In the genomic region with DNA sequence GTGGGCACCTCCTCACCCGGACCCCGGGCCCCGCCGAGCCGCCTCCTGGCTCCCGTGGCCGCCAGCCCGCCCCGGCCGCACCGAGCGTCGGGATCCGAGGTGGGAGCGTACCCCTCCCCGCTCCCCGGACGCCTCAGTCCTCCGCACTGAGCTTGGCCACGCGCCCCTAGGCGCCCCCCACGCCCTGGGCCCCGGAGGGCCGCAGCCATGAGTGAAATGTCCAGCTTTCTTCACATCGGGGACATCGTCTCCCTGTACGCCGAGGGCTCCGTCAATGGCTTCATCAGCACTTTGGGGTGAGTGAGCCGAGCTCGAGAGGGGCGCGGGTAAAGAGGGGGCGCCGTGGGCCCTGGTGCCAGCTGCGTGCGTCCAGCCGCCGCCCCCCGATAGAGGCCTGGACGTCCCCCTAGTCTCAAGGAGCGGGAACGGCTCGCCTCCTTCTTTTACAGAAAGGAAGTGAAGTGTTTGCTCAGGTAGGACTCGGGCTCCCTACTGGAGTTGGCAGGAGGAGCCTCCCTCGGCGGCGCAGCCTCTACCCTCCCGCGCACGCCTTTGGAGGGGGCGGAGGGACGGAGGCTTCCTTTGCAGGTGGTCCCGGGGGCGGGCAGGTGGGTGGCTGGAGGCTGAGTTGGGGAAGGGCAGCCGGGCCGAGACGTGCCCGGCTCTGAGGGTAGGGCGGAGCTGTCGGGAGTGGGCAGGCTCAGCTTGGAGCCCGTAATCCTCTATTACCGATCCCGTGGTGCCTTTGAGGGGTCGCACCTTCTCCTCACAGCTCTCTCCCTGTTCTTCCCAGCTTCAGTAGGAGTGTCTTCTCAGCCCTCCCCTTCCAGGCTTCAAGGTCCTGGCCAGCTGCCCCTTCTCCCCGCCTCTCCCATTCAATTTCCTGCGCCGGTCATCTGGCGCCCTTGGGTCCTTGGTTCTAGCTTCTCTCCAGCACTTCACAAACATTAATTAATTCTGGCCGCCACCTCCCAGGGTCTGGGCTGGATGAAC, we compare ENCODE assay signal across 1 cellular context.
TF ChIP-seq lines count a peak whose summit lies in the region.

No MANE protein-coding gene starts in this region.

TF ChIP-seq in K562, 482 proteins besides CTCF, POLR2A, EP300 and RAD21 (continued from another document and continues in another):
- TF ChIP-seq ZHX1 (conservative IDR thresholded peaks at IDR 0.05; ENCODE audit: low read length), result no peak
- TF ChIP-seq TRIM28 (IDR thresholded peaks at IDR 0.05), result no peak
- TF ChIP-seq, protein P1, sequence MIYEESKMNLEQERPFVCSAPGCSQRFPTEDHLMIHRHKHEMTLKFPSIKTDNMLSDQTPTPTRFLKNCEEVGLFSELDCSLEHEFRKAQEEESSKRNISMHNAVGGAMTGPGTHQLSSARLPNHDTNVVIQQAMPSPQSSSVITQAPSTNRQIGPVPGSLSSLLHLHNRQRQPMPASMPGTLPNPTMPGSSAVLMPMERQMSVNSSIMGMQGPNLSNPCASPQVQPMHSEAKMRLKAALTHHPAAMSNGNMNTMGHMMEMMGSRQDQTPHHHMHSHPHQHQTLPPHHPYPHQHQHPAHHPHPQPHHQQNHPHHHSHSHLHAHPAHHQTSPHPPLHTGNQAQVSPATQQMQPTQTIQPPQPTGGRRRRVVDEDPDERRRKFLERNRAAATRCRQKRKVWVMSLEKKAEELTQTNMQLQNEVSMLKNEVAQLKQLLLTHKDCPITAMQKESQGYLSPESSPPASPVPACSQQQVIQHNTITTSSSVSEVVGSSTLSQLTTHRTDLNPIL (CRISPR knock-in tag; IDR thresholded peaks at IDR 0.05), result no peak
- no peak for TF ChIP-seq MXI1 (IDR thresholded peaks at IDR 0.05; ENCODE audit: low read depth, low read length)
- peak; percentile 4; the same call in 1 of the 2 replicates for TF ChIP-seq MYC (IDR thresholded peaks at IDR 0.05; ENCODE audit: low read depth, low read length)
- TF ChIP-seq MYC (CRISPR knock-in tag; IDR thresholded peaks at IDR 0.05; ENCODE audit: borderline replicate concordance, low read depth), result no peak
- TF ChIP-seq CGGBP1 (CRISPR knock-in tag; IDR thresholded peaks at IDR 0.05), result no peak
- TF ChIP-seq, protein P2, sequence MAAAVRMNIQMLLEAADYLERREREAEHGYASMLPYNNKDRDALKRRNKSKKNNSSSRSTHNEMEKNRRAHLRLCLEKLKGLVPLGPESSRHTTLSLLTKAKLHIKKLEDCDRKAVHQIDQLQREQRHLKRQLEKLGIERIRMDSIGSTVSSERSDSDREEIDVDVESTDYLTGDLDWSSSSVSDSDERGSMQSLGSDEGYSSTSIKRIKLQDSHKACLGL (CRISPR knock-in tag; IDR thresholded peaks at IDR 0.05; ENCODE audit: borderline replicate concordance, poor library complexity, severe bottlenecking), result no peak
- no peak for TF ChIP-seq ZZZ3 (IDR thresholded peaks at IDR 0.05)
- no peak; the same call in 1 of the 2 replicates for TF ChIP-seq CREM (IDR thresholded peaks at IDR 0.05; ENCODE audit: low read depth)
- no peak for TF ChIP-seq KAT2B (IDR thresholded peaks at IDR 0.05; ENCODE audit: low read depth, low read length)
- no peak for TF ChIP-seq ZKSCAN1 (IDR thresholded peaks at IDR 0.05; ENCODE audit: low read depth, low read length)
- no peak for TF ChIP-seq TAF1 (IDR thresholded peaks at IDR 0.05; ENCODE audit: control insufficient read depth, extremely low read depth, insufficient read depth, low read length, severe bottlenecking)
- peak; percentile 47; the same call in 1 of the 2 replicates for TF ChIP-seq SPI1 (IDR thresholded peaks at IDR 0.05; ENCODE audit: borderline replicate concordance, low read depth, low read length)
- TF ChIP-seq ZNF224 (CRISPR knock-in tag; IDR thresholded peaks at IDR 0.05), result no peak
- no peak for TF ChIP-seq THAP12 (CRISPR knock-in tag; IDR thresholded peaks at IDR 0.05)
- TF ChIP-seq, protein P3, sequence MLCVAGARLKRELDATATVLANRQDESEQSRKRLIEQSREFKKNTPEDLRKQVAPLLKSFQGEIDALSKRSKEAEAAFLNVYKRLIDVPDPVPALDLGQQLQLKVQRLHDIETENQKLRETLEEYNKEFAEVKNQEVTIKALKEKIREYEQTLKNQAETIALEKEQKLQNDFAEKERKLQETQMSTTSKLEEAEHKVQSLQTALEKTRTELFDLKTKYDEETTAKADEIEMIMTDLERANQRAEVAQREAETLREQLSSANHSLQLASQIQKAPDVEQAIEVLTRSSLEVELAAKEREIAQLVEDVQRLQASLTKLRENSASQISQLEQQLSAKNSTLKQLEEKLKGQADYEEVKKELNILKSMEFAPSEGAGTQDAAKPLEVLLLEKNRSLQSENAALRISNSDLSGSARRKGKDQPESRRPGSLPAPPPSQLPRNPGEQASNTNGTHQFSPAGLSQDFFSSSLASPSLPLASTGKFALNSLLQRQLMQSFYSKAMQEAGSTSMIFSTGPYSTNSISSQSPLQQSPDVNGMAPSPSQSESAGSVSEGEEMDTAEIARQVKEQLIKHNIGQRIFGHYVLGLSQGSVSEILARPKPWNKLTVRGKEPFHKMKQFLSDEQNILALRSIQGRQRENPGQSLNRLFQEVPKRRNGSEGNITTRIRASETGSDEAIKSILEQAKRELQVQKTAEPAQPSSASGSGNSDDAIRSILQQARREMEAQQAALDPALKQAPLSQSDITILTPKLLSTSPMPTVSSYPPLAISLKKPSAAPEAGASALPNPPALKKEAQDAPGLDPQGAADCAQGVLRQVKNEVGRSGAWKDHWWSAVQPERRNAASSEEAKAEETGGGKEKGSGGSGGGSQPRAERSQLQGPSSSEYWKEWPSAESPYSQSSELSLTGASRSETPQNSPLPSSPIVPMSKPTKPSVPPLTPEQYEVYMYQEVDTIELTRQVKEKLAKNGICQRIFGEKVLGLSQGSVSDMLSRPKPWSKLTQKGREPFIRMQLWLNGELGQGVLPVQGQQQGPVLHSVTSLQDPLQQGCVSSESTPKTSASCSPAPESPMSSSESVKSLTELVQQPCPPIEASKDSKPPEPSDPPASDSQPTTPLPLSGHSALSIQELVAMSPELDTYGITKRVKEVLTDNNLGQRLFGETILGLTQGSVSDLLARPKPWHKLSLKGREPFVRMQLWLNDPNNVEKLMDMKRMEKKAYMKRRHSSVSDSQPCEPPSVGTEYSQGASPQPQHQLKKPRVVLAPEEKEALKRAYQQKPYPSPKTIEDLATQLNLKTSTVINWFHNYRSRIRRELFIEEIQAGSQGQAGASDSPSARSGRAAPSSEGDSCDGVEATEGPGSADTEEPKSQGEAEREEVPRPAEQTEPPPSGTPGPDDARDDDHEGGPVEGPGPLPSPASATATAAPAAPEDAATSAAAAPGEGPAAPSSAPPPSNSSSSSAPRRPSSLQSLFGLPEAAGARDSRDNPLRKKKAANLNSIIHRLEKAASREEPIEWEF (CRISPR knock-in tag; IDR thresholded peaks at IDR 0.05), result no peak
- TF ChIP-seq PHB2 (IDR thresholded peaks at IDR 0.05; ENCODE audit: low read depth), result no peak
- no peak for TF ChIP-seq TEAD4 (IDR thresholded peaks at IDR 0.05; ENCODE audit: low read length)
- TF ChIP-seq TEAD4 (CRISPR knock-in tag; IDR thresholded peaks at IDR 0.05; ENCODE audit: borderline replicate concordance), result no peak
- TF ChIP-seq MCM7 (IDR thresholded peaks at IDR 0.05), result no peak
- no peak for TF ChIP-seq BCOR (IDR thresholded peaks at IDR 0.05)
- TF ChIP-seq TEAD1 (CRISPR knock-in tag; IDR thresholded peaks at IDR 0.05), result no peak
- no peak for TF ChIP-seq GTF2B (IDR thresholded peaks at IDR 0.05; ENCODE audit: extremely low read depth, insufficient read length)
- TF ChIP-seq, protein P4, sequence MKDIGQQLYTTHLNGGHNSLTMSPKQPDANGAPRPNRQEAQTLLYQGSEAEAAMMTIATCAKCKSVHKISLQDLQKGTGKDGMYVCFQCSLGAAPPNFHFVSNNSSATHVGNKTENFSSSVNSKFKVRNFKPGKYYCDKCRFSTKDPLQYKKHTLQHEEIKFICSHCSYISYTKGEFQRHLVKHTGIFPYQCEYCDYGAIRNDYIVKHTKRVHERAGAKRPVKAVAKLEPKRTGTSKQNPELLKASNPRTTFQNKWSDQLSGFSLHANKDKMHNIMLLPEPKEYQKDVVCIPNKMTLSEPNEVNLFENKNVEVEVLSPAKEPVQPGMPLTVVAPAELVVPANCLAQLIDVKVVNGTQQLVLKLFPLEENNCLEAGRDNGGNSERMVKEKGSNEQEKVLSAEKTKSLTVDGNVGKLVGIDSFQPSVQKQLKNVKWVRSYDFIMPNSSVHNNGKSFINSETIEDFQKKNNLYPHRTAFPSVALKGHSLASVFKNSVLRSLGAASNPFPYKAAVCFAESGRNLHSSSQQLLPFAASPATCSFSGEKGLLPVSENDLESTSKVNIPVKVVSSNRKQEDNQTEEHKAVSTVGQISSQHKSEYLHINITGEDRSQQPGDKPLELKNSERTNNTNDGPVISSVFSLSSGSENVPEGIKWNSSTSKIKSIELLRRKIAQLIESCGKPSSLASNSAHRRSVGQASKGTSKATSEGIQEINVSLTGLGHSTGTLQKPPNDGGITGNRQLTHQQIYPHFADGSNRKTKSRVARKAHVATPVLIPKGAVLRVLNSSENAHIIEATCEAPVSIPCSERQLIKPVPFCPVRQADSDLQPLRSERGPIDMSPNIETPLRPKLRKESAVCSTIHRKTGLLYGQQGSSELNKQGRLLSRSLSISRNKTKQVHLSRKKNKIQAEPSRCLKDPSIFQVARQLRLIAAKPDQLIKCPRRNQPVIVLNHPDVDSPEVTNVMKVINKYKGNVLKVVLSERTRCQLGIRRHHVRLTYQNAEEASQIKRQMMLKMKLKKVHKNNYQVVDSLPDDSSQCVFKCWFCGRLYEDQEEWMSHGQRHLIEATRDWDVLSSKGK (CRISPR knock-in tag; IDR thresholded peaks at IDR 0.05), result no peak
- TF ChIP-seq TSC22D4 (tag; IDR thresholded peaks at IDR 0.05), result no peak
- TF ChIP-seq HNRNPK (IDR thresholded peaks at IDR 0.05; ENCODE audit: low read depth, low read length, poor library complexity, severe bottlenecking), result no peak
- TF ChIP-seq, protein P5, sequence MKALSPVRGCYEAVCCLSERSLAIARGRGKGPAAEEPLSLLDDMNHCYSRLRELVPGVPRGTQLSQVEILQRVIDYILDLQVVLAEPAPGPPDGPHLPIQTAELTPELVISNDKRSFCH (CRISPR knock-in tag; IDR thresholded peaks at IDR 0.05), result no peak
- TF ChIP-seq, protein P5 (tag; IDR thresholded peaks at IDR 0.05), result no peak
- no peak for TF ChIP-seq ZNF75A (CRISPR knock-in tag; IDR thresholded peaks at IDR 0.05)
- TF ChIP-seq ZNF668 (CRISPR knock-in tag; IDR thresholded peaks at IDR 0.05), result no peak
- peak; percentile 70; the same call in 1 of the 2 replicates for TF ChIP-seq ZBTB7A (IDR thresholded peaks at IDR 0.05; ENCODE audit: borderline replicate concordance, control insufficient read depth, low read depth, low read length)
- no peak for TF ChIP-seq YY1 (IDR thresholded peaks at IDR 0.05; ENCODE audit: borderline replicate concordance in 1 of 3, control insufficient read depth in 1 of 3, extremely low read depth in 1 of 3, insufficient read depth in 3 of 3, insufficient read length in 1 of 3, insufficient replicate concordance in 2 of 3, low read depth in 1 of 3, low read length in 2 of 3)
- TF ChIP-seq SMC3 (conservative IDR thresholded peaks at IDR 0.05; ENCODE audit: insufficient read depth, low read depth, low read length), result no peak
- TF ChIP-seq FOS (IDR thresholded peaks at IDR 0.05; ENCODE audit: extremely low read depth, insufficient read length), result no peak
- TF ChIP-seq E2F3 (CRISPR knock-in tag; IDR thresholded peaks at IDR 0.05), result no peak
- TF ChIP-seq DNMT1 (IDR thresholded peaks at IDR 0.05), result no peak
